ENCODE assay signal across 1 cellular context in genomic region chr6:36839819-36840379, GRCh38.
A peak's percentile ranks its signal among the peaks of the same experiment; 100 is the strongest.
TF ChIP-seq lines count a peak whose summit lies in the region.

No MANE protein-coding gene starts in this region.

TF ChIP-seq in K562, 482 proteins besides CTCF, POLR2A, EP300 and RAD21 (continued from another document and continues in another):
- TF ChIP-seq ZNF224 (CRISPR knock-in tag; IDR thresholded peaks at IDR 0.05) (no peak), EGR1 (conservative IDR thresholded peaks at IDR 0.05) (0 out of 2 replicates have a peak, but pooled peaks have one; percentile 4), ATF7 (IDR thresholded peaks at IDR 0.05) (peak; percentile 29; the same call in 1 of the 2 replicates), ZNF217 (CRISPR knock-in tag; IDR thresholded peaks at IDR 0.05) (no peak), UBTF (IDR thresholded peaks at IDR 0.05; ENCODE audit: borderline replicate concordance in 1 of 2, low read depth in 2 of 2, low read length in 2 of 2) (peak; percentile 91 to 93), KAT2B (IDR thresholded peaks at IDR 0.05; ENCODE audit: low read depth, low read length) (no peak), ZNF778 (CRISPR knock-in tag; IDR thresholded peaks at IDR 0.05) (no peak), EWSR1 (IDR thresholded peaks at IDR 0.05; ENCODE audit: borderline replicate concordance, low read depth, partially characterized antibody) (no peak), ZBTB7A (IDR thresholded peaks at IDR 0.05; ENCODE audit: borderline replicate concordance, control insufficient read depth, low read depth, low read length) (peak; percentile 89), SMARCA5 (IDR thresholded peaks at IDR 0.05) (no peak), SOX6 (IDR thresholded peaks at IDR 0.05) (no peak), NCOA4 (IDR thresholded peaks at IDR 0.05; ENCODE audit: partially characterized antibody) (no peak), RB1 (IDR thresholded peaks at IDR 0.05; ENCODE audit: low read depth) (peak; percentile 79), ZNF398 (CRISPR knock-in tag; IDR thresholded peaks at IDR 0.05) (no peak), JUND (IDR thresholded peaks at IDR 0.05; ENCODE audit: borderline replicate concordance, low read depth, low read length) (no peak), JUND (tag; IDR thresholded peaks at IDR 0.05; ENCODE audit: borderline replicate concordance, low read depth, low read length) (no peak), MEF2A (IDR thresholded peaks at IDR 0.05; ENCODE audit: control insufficient read depth, low read depth, low read length) (no peak), CCAR2 (IDR thresholded peaks at IDR 0.05; ENCODE audit: low read depth, low read length) (no peak), MYNN (IDR thresholded peaks at IDR 0.05) (no peak), MYNN (CRISPR knock-in tag; IDR thresholded peaks at IDR 0.05) (no peak), SMAD4 (CRISPR knock-in tag; conservative IDR thresholded peaks at IDR 0.05) (peak; percentile 61), MAZ (CRISPR knock-in tag; conservative IDR thresholded peaks at IDR 0.05 in 1 of 2, IDR thresholded peaks at IDR 0.05 in 1 of 2) (peak; percentile 88 to 93), SFPQ (IDR thresholded peaks at IDR 0.05; ENCODE audit: low read depth, low read length) (no peak), SP2 (IDR thresholded peaks at IDR 0.05; ENCODE audit: extremely low read depth, low read depth, low read length, poor library complexity, severe bottlenecking) (no peak), MECOM (CRISPR knock-in tag; IDR thresholded peaks at IDR 0.05) (no peak), PHF21A (IDR thresholded peaks at IDR 0.05; ENCODE audit: borderline replicate concordance, low read depth) (no peak), NFIC (IDR thresholded peaks at IDR 0.05) (no peak), NR4A1 (CRISPR knock-in tag; IDR thresholded peaks at IDR 0.05) (no peak), NR4A1 (tag; IDR thresholded peaks at IDR 0.05) (no peak), CTCFL (IDR thresholded peaks at IDR 0.05; ENCODE audit: borderline replicate concordance, insufficient read depth, low read depth, low read length, poor library complexity, severe bottlenecking) (peak; percentile 94), NR2C2 (CRISPR knock-in tag; IDR thresholded peaks at IDR 0.05) (no peak), NR2C2 (tag; IDR thresholded peaks at IDR 0.05) (no peak), TARDBP (IDR thresholded peaks at IDR 0.05) (no peak), ELF2 (CRISPR knock-in tag; IDR thresholded peaks at IDR 0.05) (no peak), AFF1 (IDR thresholded peaks at IDR 0.05; ENCODE audit: low read depth in 1 of 2, partially characterized antibody in 2 of 2) (peak in 1 of 2 experiments; percentile 92), COPS2 (conservative IDR thresholded peaks at IDR 0.05) (no peak), MCM3 (IDR thresholded peaks at IDR 0.05) (no peak), RBBP5 (IDR thresholded peaks at IDR 0.05; ENCODE audit: borderline replicate concordance, insufficient read depth, low read length, poor library complexity, severe bottlenecking) (peak; percentile 57), STAT5A (IDR thresholded peaks at IDR 0.05; ENCODE audit: borderline replicate concordance, low read length) (no peak), KLF16 (IDR thresholded peaks at IDR 0.05) (no peak), ZNF449 (CRISPR knock-in tag; IDR thresholded peaks at IDR 0.05) (no peak), MYC (IDR thresholded peaks at IDR 0.05; ENCODE audit: low read depth, low read length) (peak; percentile 52; the same call in 1 of the 2 replicates), MYC (CRISPR knock-in tag; IDR thresholded peaks at IDR 0.05; ENCODE audit: borderline replicate concordance, low read depth) (no peak), ZNF311 (CRISPR knock-in tag; IDR thresholded peaks at IDR 0.05) (no peak), MTA3 (IDR thresholded peaks at IDR 0.05; ENCODE audit: borderline replicate concordance) (0 out of 2 replicates have a peak, but pooled peaks have one; percentile 45), PHF20 (IDR thresholded peaks at IDR 0.05; ENCODE audit: partially characterized antibody) (no peak), ARID3A (IDR thresholded peaks at IDR 0.05; ENCODE audit: borderline replicate concordance, low read depth, low read length) (no peak), GTF2A2 (tag; IDR thresholded peaks at IDR 0.05) (no peak), CXXC5 (CRISPR knock-in tag; IDR thresholded peaks at IDR 0.05) (peak; percentile 83), CREBBP (IDR thresholded peaks at IDR 0.05; ENCODE audit: low read depth, low read length) (no peak), MXD1 (CRISPR knock-in tag; IDR thresholded peaks at IDR 0.05; ENCODE audit: borderline replicate concordance, poor library complexity, severe bottlenecking) (no peak), NCOR1 (IDR thresholded peaks at IDR 0.05) (no peak), GATAD2A (IDR thresholded peaks at IDR 0.05) (0 out of 2 replicates have a peak, but pooled peaks have one; percentile 33), NRF1 (conservative IDR thresholded peaks at IDR 0.05 in 1 of 2, IDR thresholded peaks at IDR 0.05 in 1 of 2) (peak; percentile 71 to 76), CEBPB (tag; IDR thresholded peaks at IDR 0.05) (no peak), CHD1 (IDR thresholded peaks at IDR 0.05; ENCODE audit: low read length) (peak; percentile 13)
